ENCODE assay signal across 14 cellular contexts in genomic region chrX:116198810-116199209, GRCh38.
DNase-seq lines count a peak whose midpoint lies in the region; ATAC-seq and TF ChIP-seq lines count a peak whose summit lies in the region.
"Had no signal": no experiment of that assay in that cellular context is flagged by ENCODE, and none has a peak within 500 bp of the region (broad histone marks: within the 10 kb centered on the region; RNA-seq: fewer than 3 reads in every experiment).

No MANE protein-coding gene starts in this region.

- H3K9me2 ChIP-seq in OCI-LY1 (ENCODE audit: low read depth, low read length) = no peaks in the 10 kb centered on the region

- no peak overlapping the region for H3K27ac ChIP-seq in OCI-LY1 (ENCODE audit: low read depth, low read length, poor library complexity, severe bottlenecking)

- H4K20me1 ChIP-seq in OCI-LY1 (ENCODE audit: insufficient read depth, low read length) = no peaks in the 10 kb centered on the region

- H3K4me2 ChIP-seq in OCI-LY1 (ENCODE audit: low read length) = no peak overlapping the region

- no peaks in the 10 kb centered on the region for H3K79me2 ChIP-seq in OCI-LY1 (ENCODE audit: insufficient read depth, low read length)

- H3K9me3 ChIP-seq in OCI-LY1 (ENCODE audit: low read length) = no peaks in the 10 kb centered on the region

- ATAC-seq in GM21576 (IDR thresholded peaks at IDR 0.05; ENCODE audit: unreplicated experiment) (peak; percentile 46), GM18873 (IDR thresholded peaks at IDR 0.05; ENCODE audit: low FRiP score, unreplicated experiment) (no peak)
- ATAC-seq: naive thymus-derived CD8-positive, alpha-beta T cell had no signal

- H3K9ac ChIP-seq in OCI-LY1 (ENCODE audit: low read length) = no peak overlapping the region

- H3K27me3 ChIP-seq in OCI-LY1 (ENCODE audit: insufficient read depth, low read length) = no peaks in the 10 kb centered on the region

- TF ChIP-seq CTCF in OCI-LY1 (IDR thresholded peaks at IDR 0.05; ENCODE audit: low read length) = peak; percentile 35
- peak; percentile 14 for TF ChIP-seq CTCF in fibroblast of mammary gland (conservative IDR thresholded peaks at IDR 0.05; ENCODE audit: control insufficient read depth, insufficient read depth, low read depth, low read length)
- TF ChIP-seq CTCF in GM20000 (IDR thresholded peaks at IDR 0.05; ENCODE audit: extremely low read depth, missing control alignments) = no peak

- H3F3A ChIP-seq in OCI-LY1 (ENCODE audit: insufficient read depth, low read length) = no peaks in the 10 kb centered on the region

- no peaks in the 10 kb centered on the region for H3K4me1 ChIP-seq in OCI-LY1 (ENCODE audit: insufficient read depth, low read length, severe bottlenecking)

- no peaks in the 10 kb centered on the region for H3K36me3 ChIP-seq in OCI-LY1 (ENCODE audit: insufficient read depth, low read length)

- H3K4me3 ChIP-seq in OCI-LY1 (ENCODE audit: low read depth, low read length, poor library complexity, severe bottlenecking) (no peak overlapping the region), fibroblast of mammary gland (ENCODE audit: control insufficient read depth, low read depth, low read length) (no peak overlapping the region)

- H2AFZ ChIP-seq in OCI-LY1 (ENCODE audit: low read length) = no peak overlapping the region

- DNase-seq in DMS53 (lab: John Stamatoyannopoulos, UW) (peak; percentile 41), fibroblast of mammary gland (ENCODE audit: low read depth) (no peak), GM20000 (ENCODE audit: low spot score) (no peak), D341Med (ENCODE audit: low spot score) (no peak), NCI-H524 treated with DMSO at 0.1 percent for 48 hours (lab: John Stamatoyannopoulos, UW) (no peak)
- DNase-seq: activated CD4-positive, alpha-beta T cell treated with anti-CD3 and anti-CD28 coated beads, Interleukin-2, amount 10 ng/mL, durations not matched to agents 24 days and 14 days; activated gamma-delta T cell treated with Interleukin-2 at 50 U/mL for 16 hours; CD4-positive, alpha-beta memory T cell; naive thymus-derived CD8-positive, alpha-beta T cell; NCI-H2171 treated with DMSO at 0.1 percent for 48 hours; SW 1271 had no signal
